ENCODE assay signal across 18 cellular contexts in the genomic region with DNA sequence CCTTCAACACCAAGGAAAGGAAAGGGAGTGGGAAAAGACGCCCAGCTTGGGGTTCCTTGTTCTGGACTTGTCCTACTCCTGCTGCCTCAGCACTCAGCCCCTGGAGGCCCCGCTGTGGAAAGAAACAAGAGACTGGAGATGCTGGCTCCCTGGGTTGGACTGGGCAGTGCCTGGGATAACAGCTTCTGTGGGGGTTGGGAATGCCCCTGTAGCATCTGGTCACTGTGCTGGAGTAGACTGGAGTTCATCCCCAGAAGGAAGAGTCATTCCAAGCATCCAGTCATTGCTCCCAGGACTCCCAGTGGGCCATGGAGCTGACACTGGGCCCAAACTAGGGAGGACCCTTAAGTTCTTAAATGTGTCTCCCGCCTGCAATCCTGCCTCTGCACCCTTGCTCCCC.
A peak's percentile ranks its signal among the peaks of the same experiment; 100 is the strongest.
DNase-seq lines count a peak whose midpoint lies in the region; ATAC-seq and TF ChIP-seq lines count a peak whose summit lies in the region.
"Had no signal": no experiment of that assay in that cellular context is flagged by ENCODE, and none has a peak within 500 bp of the region (broad histone marks: within the 10 kb centered on the region; RNA-seq: fewer than 3 reads in every experiment).

No MANE protein-coding gene starts in this region.

- peaks cover 38% of the 10 kb centered on the region for H3K4me1 Mint-ChIP-seq in neural crest cell

- no peak for TF ChIP-seq POLR2A in breast epithelium (IDR thresholded peaks at IDR 0.05)

- TF ChIP-seq CTCF in breast epithelium (IDR thresholded peaks at IDR 0.05) (no peak), neural crest cell (conservative IDR thresholded peaks at IDR 0.05) (no peak)

- in situ Hi-C loops in GM23248 (cut with MboI): no loop called here

- no peak overlapping the region for H2AFZ ChIP-seq in GM23248

- no peaks in the 10 kb centered on the region for H3K9me2 ChIP-seq in GM23248 (ENCODE audit: insufficient read depth)

- H3K36me3 Mint-ChIP-seq in neural crest cell (ENCODE audit: low read depth): no peaks in the 10 kb centered on the region
- H3K36me3 Mint-ChIP-seq: CD8-positive, alpha-beta memory T cell had no signal

- H3F3A ChIP-seq in GM23248 (ENCODE audit: insufficient read depth): peaks cover 64% of the 10 kb centered on the region

- H3K9me3 ChIP-seq in GM23248 (ENCODE audit: low read depth) (no peaks in the 10 kb centered on the region), breast epithelium (no peaks in the 10 kb centered on the region), subcutaneous abdominal adipose tissue (ENCODE audit: control insufficient read depth in 5 of 5, low read length in 5 of 5) (no peaks in the 10 kb centered on the region)
- H3K9me3 ChIP-seq: colonic mucosa had no signal

- H3K27ac ChIP-seq in GM23248 (peak overlapping the region; percentile 99), breast epithelium (peak overlapping the region; percentile 91 to 96), subcutaneous abdominal adipose tissue (ENCODE audit: low read depth, low read length) (peak overlapping the region; percentile 98)
- H3K27ac ChIP-seq: colonic mucosa had no signal

- H3K27me3 Mint-ChIP-seq in neural crest cell (ENCODE audit: low read depth): no peaks in the 10 kb centered on the region

- H3K4me3 Mint-ChIP-seq in neural crest cell: no peak overlapping the region
- H3K4me3 Mint-ChIP-seq: CD8-positive, alpha-beta memory T cell had no signal

- no peak for ATAC-seq in GM19397 (IDR thresholded peaks at IDR 0.05; ENCODE audit: unreplicated experiment)
- no peak for ATAC-seq in GM21367 (IDR thresholded peaks at IDR 0.05; ENCODE audit: unreplicated experiment)
- ATAC-seq: left colon had no signal

- peak overlapping the region; percentile 47 for H3K27ac Mint-ChIP-seq in neural crest cell (ENCODE audit: unreplicated experiment)
- H3K27ac Mint-ChIP-seq: CD8-positive, alpha-beta memory T cell; progenitor cell of endocrine pancreas had no signal

- peak overlapping the region; percentile 62 for H3K4me2 ChIP-seq in GM23248 (ENCODE audit: unreplicated experiment)

- H3K4me3 ChIP-seq in GM23248 (no peak overlapping the region), breast epithelium (no peak overlapping the region), subcutaneous abdominal adipose tissue (ENCODE audit: low read depth in 1 of 5, low read length in 5 of 5) (no peak overlapping the region)
- H3K4me3 ChIP-seq: colonic mucosa had no signal

- no peaks in the 10 kb centered on the region for H3K36me3 ChIP-seq in GM23248 (ENCODE audit: low read depth)
- no peaks in the 10 kb centered on the region for H3K36me3 ChIP-seq in breast epithelium
- H3K36me3 ChIP-seq in subcutaneous abdominal adipose tissue (ENCODE audit: control insufficient read depth in 5 of 5, insufficient read depth in 5 of 5, low read length in 5 of 5): no peaks in the 10 kb centered on the region
- H3K36me3 ChIP-seq: colonic mucosa had no signal

- no peak overlapping the region for H3K9ac ChIP-seq in GM23248
- H3K9ac ChIP-seq in subcutaneous abdominal adipose tissue (ENCODE audit: low read length in 5 of 5): peak overlapping the region in 2 of 5 donors; percentile 12 to 41

- H3K9me3 Mint-ChIP-seq in neural crest cell: no peaks in the 10 kb centered on the region
- H3K9me3 Mint-ChIP-seq: CD8-positive, alpha-beta memory T cell had no signal

- WGBS in GM23248 (ENCODE audit: low coverage in 1 of 2, low lambda C conversion rate in 2 of 2, missing lambda C conversion rate in 2 of 2), 2 experiments: 68 to 80% methylated on average over 3 of the region's 3 CpGs

- H3K4me1 ChIP-seq in GM23248 (ENCODE audit: insufficient read depth) (peaks cover 80% of the 10 kb centered on the region), breast epithelium (peaks cover 27 to 42% of the 10 kb centered on the region in 2 donors), subcutaneous abdominal adipose tissue (ENCODE audit: control insufficient read depth in 5 of 5, insufficient read depth in 5 of 5, low read length in 5 of 5) (peaks cover 39 to 84% (median 77%) of the 10 kb centered on the region in 5 donors)

- H3K27me3 ChIP-seq in GM23248 (replicated peaks; ENCODE audit: insufficient read depth) (no peaks in the 10 kb centered on the region), breast epithelium (no peaks in the 10 kb centered on the region), subcutaneous abdominal adipose tissue (ENCODE audit: control insufficient read depth in 5 of 5, insufficient read depth in 4 of 5, low read length in 5 of 5) (no peaks in the 10 kb centered on the region)
- H3K27me3 ChIP-seq: colonic mucosa had no signal

- DNase-seq in GM23248: peak; percentile 26
- DNase-seq in breast epithelium (ENCODE audit: low spot score in 2 of 2): no peak
- DNase-seq in neural crest cell (ENCODE audit: low read depth, low spot score): no peak
- DNase-seq in NCI-H1694 (lab: John Stamatoyannopoulos, UW): no peak
- no peak for DNase-seq in HCEC 1CT
- DNase-seq: activated CD4-positive, alpha-beta T cell treated with anti-CD3 and anti-CD28 coated beads for 4 hours; activated effector memory CD4-positive, alpha-beta T cell treated with Interleukin-2 at 50 U/mL for 16 hours; CD8-positive, alpha-beta memory T cell; colonic mucosa; foreskin fibroblast; left colon; MM.1S; NCI-H187 treated with DMSO at 0.1 percent for 48 hours; NCI-H345 had no signal

- no peaks in the 10 kb centered on the region for H4K20me1 ChIP-seq in GM23248 (ENCODE audit: insufficient read depth)

- H3K79me2 ChIP-seq in GM23248 (ENCODE audit: insufficient read depth): no peaks in the 10 kb centered on the region

- intact Hi-C loops in breast epithelium (cut with DNase I; ENCODE audit: low total_unique reads): loop anchor here (10.0 kb wide), 1 partner anchor 47 kb away; no protein-coding TSS in a partner anchor
